ENCODE assay signal across 8 cellular contexts in the genomic region with DNA sequence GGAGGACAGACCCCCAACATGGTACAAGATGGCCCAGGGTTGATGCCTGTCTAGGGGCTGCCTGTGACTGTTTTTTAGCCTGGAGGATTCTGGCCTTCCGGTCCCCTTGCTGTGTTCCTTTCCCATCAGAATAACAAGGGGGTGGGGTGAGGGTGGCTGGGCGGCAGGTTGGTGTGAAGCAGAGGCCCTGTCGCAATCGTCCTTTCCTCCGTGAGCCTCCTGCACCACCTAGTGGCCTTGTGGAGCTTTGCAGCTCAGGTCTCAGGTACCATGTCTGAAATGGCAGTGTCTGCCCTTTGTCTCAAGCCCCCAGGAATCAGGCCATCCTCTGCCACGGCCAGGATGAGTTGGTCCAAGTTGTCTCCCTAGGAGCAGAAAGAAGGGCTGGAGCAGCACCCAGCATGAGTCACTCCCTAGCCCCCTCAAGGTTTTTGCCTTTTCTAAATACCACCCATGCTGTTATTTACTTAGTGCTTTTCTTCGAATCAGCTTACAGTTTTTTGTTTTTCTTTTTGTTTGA. TPM values are rescaled to one million over a fixed set of nuclear protein-coding genes. Genes with fewer than 3 reads are reported as not detected.
A peak's percentile ranks its signal among the peaks of the same experiment; 100 is the strongest.
DNase-seq lines count a peak whose midpoint lies in the region; ATAC-seq and TF ChIP-seq lines count a peak whose summit lies in the region.

No MANE protein-coding gene starts in this region.

- H2BK5ac ChIP-seq in mesenchymal stem cell (ENCODE audit: low read depth, low read length, poor library complexity, severe bottlenecking) = no peak overlapping the region

- no peak overlapping the region for H3K14ac ChIP-seq in mesenchymal stem cell (ENCODE audit: low read length in 2 of 2)

- H3K36me3 Mint-ChIP-seq in activated CD8-positive, alpha-beta T cell treated with anti-CD3 and anti-CD28 coated beads for 36 hours (ENCODE audit: low read depth) = peaks cover 60% of the 10 kb centered on the region

- no peak overlapping the region for H2BK15ac ChIP-seq in mesenchymal stem cell (ENCODE audit: low read depth, poor library complexity, severe bottlenecking)

- H3K36me3 ChIP-seq in mesenchymal stem cell (ENCODE audit: control insufficient read depth in 1 of 2, insufficient read depth in 2 of 2, low read depth in 1 of 2, low read length in 2 of 2) = peaks cover 44 to 85% of the 10 kb centered on the region in 2 experiments

- H3K27me3 Mint-ChIP-seq in activated CD8-positive, alpha-beta T cell treated with anti-CD3 and anti-CD28 coated beads for 36 hours = no peaks in the 10 kb centered on the region

- H2AFZ ChIP-seq in mesenchymal stem cell (ENCODE audit: low read depth, low read length) = no peak overlapping the region

- no peaks in the 10 kb centered on the region for H3K9me3 Mint-ChIP-seq in activated CD8-positive, alpha-beta T cell treated with anti-CD3 and anti-CD28 coated beads for 36 hours

- ATAC-seq in GM18907 (IDR thresholded peaks at IDR 0.05; ENCODE audit: unreplicated experiment) (peak; percentile 83), HG03432 (IDR thresholded peaks at IDR 0.05; ENCODE audit: unreplicated experiment) (peak; percentile 64)
- peak; percentile 98 for ATAC-seq in activated CD8-positive, alpha-beta T cell treated with anti-CD3 and anti-CD28 coated beads for 36 hours

- peaks cover 22% of the 10 kb centered on the region for H3K79me1 ChIP-seq in mesenchymal stem cell (replicated peaks; ENCODE audit: low read length, poor library complexity, severe bottlenecking)

- DNase-seq in AG20443 (ENCODE audit: low spot score) (peak; percentile 89), NCI-H748 treated with DMSO at 0.1 percent for 48 hours (lab: John Stamatoyannopoulos, UW) (peak; percentile 46), mesenchymal stem cell (peak; percentile 80)
- peak; percentile 89 for DNase-seq in activated CD8-positive, alpha-beta T cell treated with anti-CD3 and anti-CD28 coated beads for 36 hours
- peak; percentile 67 for DNase-seq in effector CD8-positive, alpha-beta T cell (lab: John Stamatoyannopoulos, UW)
- DNase-seq in stimulated activated CD8-positive, alpha-beta memory T cell treated with anti-CD3 and anti-CD28 coated beads, Interleukin-2, amount 100 ng/mL, for 1 hour (ENCODE audit: low read depth in 2 of 2) = peak; percentile 57 to 66

- peak; percentile 86 for TF ChIP-seq CTCF in activated CD8-positive, alpha-beta T cell treated with anti-CD3 and anti-CD28 coated beads for 36 hours (IDR thresholded peaks at IDR 0.05)

- H3K23ac ChIP-seq in mesenchymal stem cell (ENCODE audit: low read length in 2 of 2) = no peak overlapping the region

- peak overlapping the region; percentile 74 for H3K27ac Mint-ChIP-seq in activated CD8-positive, alpha-beta T cell treated with anti-CD3 and anti-CD28 coated beads for 36 hours

- H4K91ac ChIP-seq in mesenchymal stem cell (ENCODE audit: low read length) = no peak overlapping the region

- no peaks in the 10 kb centered on the region for H3K9me3 ChIP-seq in mesenchymal stem cell (ENCODE audit: control insufficient read depth, low read length)

- POLR2A ChIA-PET in activated CD8-positive, alpha-beta T cell treated with anti-CD3 and anti-CD28 coated beads for 36 hours (lab: Charles Lee) = interaction anchor here (0.6 to 1.3 kb wide), 5 partner anchors 13 to 305 kb away, joined by 3 to 4 read pairs (median 3); no protein-coding TSS in a partner anchor

- no peaks in the 10 kb centered on the region for H3K27me3 ChIP-seq in mesenchymal stem cell (ENCODE audit: control insufficient read depth in 1 of 2, insufficient read depth in 1 of 2, low read length in 2 of 2)

- H2BK120ac ChIP-seq in mesenchymal stem cell (ENCODE audit: low read depth, low read length) = no peak overlapping the region

- CTCF ChIA-PET in activated CD8-positive, alpha-beta T cell treated with anti-CD3 and anti-CD28 coated beads for 36 hours (lab: Charles Lee) = interaction anchor here (0.6 to 5.9 kb wide), 25 partner anchors 9 to 300 kb away, joined by 3 to 96 read pairs (median 4); no protein-coding TSS in a partner anchor

- H4K8ac ChIP-seq in mesenchymal stem cell (ENCODE audit: low read length) = peak overlapping the region; percentile 28

- H3K4me1 ChIP-seq in mesenchymal stem cell (ENCODE audit: control insufficient read depth, insufficient read depth, low read depth, low read length) = peaks cover 2% of the 10 kb centered on the region

- peak overlapping the region; percentile 2 for H3K9ac ChIP-seq in mesenchymal stem cell (ENCODE audit: low read length)

- H3K4me1 Mint-ChIP-seq in activated CD8-positive, alpha-beta T cell treated with anti-CD3 and anti-CD28 coated beads for 36 hours (ENCODE audit: low read depth) = peaks cover 18% of the 10 kb centered on the region

- no peak overlapping the region for H2BK12ac ChIP-seq in mesenchymal stem cell (ENCODE audit: low read length in 2 of 2)

- no peak overlapping the region for H3K4ac ChIP-seq in mesenchymal stem cell (ENCODE audit: low read depth in 1 of 2, low read length in 2 of 2)

- H3K4me3 ChIP-seq in mesenchymal stem cell (ENCODE audit: insufficient read depth in 1 of 2, low read depth in 1 of 2, low read length in 2 of 2) = no peak overlapping the region

- no peak overlapping the region for H3K4me3 Mint-ChIP-seq in activated CD8-positive, alpha-beta T cell treated with anti-CD3 and anti-CD28 coated beads for 36 hours

- intact Hi-C loops in activated CD8-positive, alpha-beta T cell treated with anti-CD3 and anti-CD28 coated beads for 36 hours (cut with micrococcal nuclease) = no loop called here

- H3K4me2 ChIP-seq in mesenchymal stem cell (ENCODE audit: low read length, poor library complexity, severe bottlenecking) = no peak overlapping the region

- WGBS in mesenchymal stem cell = 3% methylated on average over 5 of the region's 7 CpGs

- no peak overlapping the region for H3K18ac ChIP-seq in mesenchymal stem cell (ENCODE audit: low read depth in 1 of 2, low read length in 2 of 2)

- H2AK5ac ChIP-seq in mesenchymal stem cell (ENCODE audit: low read length, severe bottlenecking) = no peak overlapping the region

- H3K27ac ChIP-seq in mesenchymal stem cell (ENCODE audit: low read length, poor library complexity, severe bottlenecking) = no peak overlapping the region

RNA-seq across cellular contexts. Expression of gene TACR2, which starts 24.2 kb away (rescaled TPM):
- total RNA-seq in activated CD8-positive, alpha-beta T cell treated with anti-CD3 and anti-CD28 coated beads for 36 hours = not detected
- not detected for polyA plus RNA-seq in mesenchymal stem cell (2013, experiment 1 of 2)
- 0.01 TPM for polyA plus RNA-seq in mesenchymal stem cell (2013, experiment 2 of 2)

RNA-seq across cellular contexts. Expression of gene TSPAN15, which starts 58.7 kb away (rescaled TPM):
- total RNA-seq in activated CD8-positive, alpha-beta T cell treated with anti-CD3 and anti-CD28 coated beads for 36 hours = 1 to 10 TPM in 1 of 2 experiments, under 1 TPM in 1; 0.58 to 1.2 TPM
- polyA plus RNA-seq in mesenchymal stem cell (2013, experiment 1 of 2) = 19.6 TPM
- polyA plus RNA-seq in mesenchymal stem cell (2013, experiment 2 of 2) = 19.5 TPM
